Comparison of ENCODE assay signal across 8 cellular contexts in the genomic region with DNA sequence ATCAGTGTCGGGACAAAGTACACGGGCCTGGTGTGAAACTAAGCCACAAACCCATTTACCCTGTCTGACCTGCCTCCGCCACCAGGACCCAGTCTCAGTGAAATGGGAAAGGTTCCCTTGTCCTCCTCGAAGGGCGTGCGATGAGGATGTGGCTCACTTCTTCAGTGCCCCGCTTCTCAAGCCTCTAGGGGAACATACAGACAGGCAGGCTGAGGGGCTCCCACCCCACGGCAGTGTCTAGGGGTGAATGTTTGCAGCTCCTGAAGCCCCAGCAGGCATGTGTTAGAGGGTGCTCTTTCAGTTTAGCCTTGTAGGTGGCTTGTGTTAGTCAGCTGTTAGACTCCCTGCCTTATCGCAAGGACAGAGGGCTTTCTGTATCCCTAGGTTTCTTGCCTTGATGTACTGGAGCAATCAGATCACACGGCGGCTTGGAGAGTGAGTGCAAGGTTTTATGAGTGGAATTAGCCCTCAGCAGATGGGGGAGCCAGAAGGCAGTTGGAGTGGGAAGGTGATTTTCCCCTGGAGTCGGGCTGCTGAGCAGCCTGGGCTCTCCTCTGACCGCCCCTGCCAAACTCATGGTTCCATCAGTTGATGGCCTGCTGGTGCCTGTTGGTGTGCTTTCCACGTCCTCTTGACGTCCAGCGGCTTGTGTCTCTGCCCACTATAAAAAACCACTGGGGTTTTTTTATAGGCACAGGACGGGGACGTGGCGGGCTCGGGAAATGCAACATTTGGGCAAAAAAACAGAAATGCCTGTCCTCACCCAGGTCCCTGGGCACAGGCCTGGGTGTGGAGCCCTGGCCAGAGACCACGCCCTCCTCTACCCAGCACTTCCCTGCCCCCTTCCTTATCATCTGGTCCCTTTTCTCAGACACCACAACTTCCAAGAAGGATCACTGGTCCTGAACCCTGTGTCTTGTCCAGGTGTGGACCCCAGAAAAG. TPM values are rescaled to one million over a fixed set of nuclear protein-coding genes. Genes with fewer than 3 reads are reported as not detected.
DNase-seq lines count a peak whose midpoint lies in the region; ATAC-seq lines count a peak whose summit lies in the region.

No MANE protein-coding gene starts in this region.

- H3K27ac Mint-ChIP-seq in naive thymus-derived CD4-positive, alpha-beta T cell, result peak overlapping the region; percentile 83 to 98 (median 89)

- DNase-seq in NCI-H2171 treated with DMSO at 0.1 percent for 48 hours (lab: John Stamatoyannopoulos, UW), result peak; percentile 25
- DNase-seq in NCI-H2171 (lab: John Stamatoyannopoulos, UW), result no peak
- DNase-seq in SK-N-DZ (ENCODE audit: low spot score), result peak; percentile 37
- peak; percentile 32 for DNase-seq in dermis blood vessel endothelial cell
- DNase-seq in naive thymus-derived CD4-positive, alpha-beta T cell, result peak in 5 of 9 donors; percentile 12 to 24 (median 22)
- DNase-seq in anterior cingulate cortex (lab: John Stamatoyannopoulos, UW), result no peak
- DNase-seq in medulla oblongata (ENCODE audit: extremely low spot score), result no peak

- CTCF ChIA-PET in naive thymus-derived CD4-positive, alpha-beta T cell (lab: Charles Lee), result interaction anchor here (0.5 to 1.1 kb wide), 2 partner anchors 227 to 476 kb away, joined by 3 read pairs; no protein-coding TSS in a partner anchor

- H3K4me1 Mint-ChIP-seq in naive thymus-derived CD4-positive, alpha-beta T cell, result peaks cover 6 to 32% (median 20%) of the 10 kb centered on the region in 7 donors

- H3K4me1 ChIP-seq in naive thymus-derived CD4-positive, alpha-beta T cell (ENCODE audit: control insufficient read depth in 2 of 2, insufficient read depth in 2 of 2, low read length in 2 of 2), result peaks cover 0 to 5% of the 10 kb centered on the region in 2 donors

- POLR2A ChIA-PET in naive thymus-derived CD4-positive, alpha-beta T cell (lab: Charles Lee), result interaction anchor here (1.5 kb wide), 1 partner anchor 111 kb away, joined by 6 read pairs; no protein-coding TSS in a partner anchor

- peak; percentile 32 for ATAC-seq in HG03175 (IDR thresholded peaks at IDR 0.05; ENCODE audit: unreplicated experiment)
- peak; percentile 47 for ATAC-seq in naive thymus-derived CD4-positive, alpha-beta T cell

- H3K4me3 ChIP-seq in naive thymus-derived CD4-positive, alpha-beta T cell (ENCODE audit: low read length), result peak overlapping the region; percentile 81

- H3K27ac ChIP-seq in naive thymus-derived CD4-positive, alpha-beta T cell (ENCODE audit: low read depth, low read length), result peak overlapping the region; percentile 86

- H3K27me3 ChIP-seq in naive thymus-derived CD4-positive, alpha-beta T cell (ENCODE audit: control insufficient read depth in 2 of 2, insufficient read depth in 2 of 2, low read length in 2 of 2), result no peaks in the 10 kb centered on the region

- peaks cover 0 to 2% (median 0%) of the 10 kb centered on the region in 11 donors for H3K9me3 Mint-ChIP-seq in naive thymus-derived CD4-positive, alpha-beta T cell

- H3K9me3 ChIP-seq in naive thymus-derived CD4-positive, alpha-beta T cell (ENCODE audit: control insufficient read depth in 2 of 3, low read length in 3 of 3), result no peaks in the 10 kb centered on the region

- intact Hi-C loops in naive thymus-derived CD4-positive, alpha-beta T cell (cut with micrococcal nuclease), result loop anchor here (1.0 to 10.0 kb wide), 4 partner anchors 11 to 298 kb away; a partner anchor contains a TSS

- peaks cover 0 to 25% (median 0%) of the 10 kb centered on the region in 3 experiments for H3K36me3 ChIP-seq in naive thymus-derived CD4-positive, alpha-beta T cell (ENCODE audit: control insufficient read depth in 2 of 3, insufficient read depth in 3 of 3, low read length in 3 of 3)

- H3K27me3 Mint-ChIP-seq in naive thymus-derived CD4-positive, alpha-beta T cell, result no peaks in the 10 kb centered on the region

- H3K36me3 Mint-ChIP-seq in naive thymus-derived CD4-positive, alpha-beta T cell, result peaks cover 0 to 5% (median 0%) of the 10 kb centered on the region in 5 donors

- peak overlapping the region; percentile 84 to 98 (median 90) for H3K4me3 Mint-ChIP-seq in naive thymus-derived CD4-positive, alpha-beta T cell

RNA-seq across cellular contexts. Expression of a gene that starts 0.8 kb away (rescaled TPM):
- polyA plus RNA-seq in SK-N-DZ (2014; cell fraction: cytosol; rRNA removed), result 65.2 and 113 TPM in 2 replicates
- polyA plus RNA-seq in SK-N-DZ (2014; cell fraction: nucleus; rRNA removed), result 54.0 and 76.0 TPM in 2 replicates
- 8.0 and 14.2 TPM in 2 replicates for total RNA-seq in dermis blood vessel endothelial cell
- total RNA-seq in naive thymus-derived CD4-positive, alpha-beta T cell, result 10 to 100 TPM; 14.0 to 77.7 (median 22.6) TPM
- polyA plus RNA-seq in naive thymus-derived CD4-positive, alpha-beta T cell, result 10 to 100 TPM; 60.1 to 61.1 TPM

RNA-seq across cellular contexts. Expression of a gene that starts 0.8 kb away (rescaled TPM):
- 38.2 and 44.0 TPM in 2 replicates for polyA plus RNA-seq in SK-N-DZ (2014; cell fraction: cytosol; rRNA removed)
- polyA plus RNA-seq in SK-N-DZ (2014; cell fraction: nucleus; rRNA removed), result 19.4 and 19.9 TPM in 2 replicates
- 15.3 and 20.1 TPM in 2 replicates for total RNA-seq in dermis blood vessel endothelial cell
- 10 to 100 TPM in 3 of 5 experiments, 1 to 10 TPM in 2; 7.1 to 30.7 (median 20.0) TPM for total RNA-seq in naive thymus-derived CD4-positive, alpha-beta T cell
- 10 to 100 TPM; 37.8 to 58.3 TPM for polyA plus RNA-seq in naive thymus-derived CD4-positive, alpha-beta T cell

RNA-seq across cellular contexts. Expression of a gene that starts 10.1 kb away (rescaled TPM):
- 45.5 and 57.5 TPM in 2 replicates for polyA plus RNA-seq in SK-N-DZ (2014; cell fraction: cytosol; rRNA removed)
- 35.9 and 49.7 TPM in 2 replicates for polyA plus RNA-seq in SK-N-DZ (2014; cell fraction: nucleus; rRNA removed)
- total RNA-seq in dermis blood vessel endothelial cell, result 48.4 and 53.3 TPM in 2 replicates
- 100 to 1,000 TPM; 112 to 141 (median 125) TPM for total RNA-seq in naive thymus-derived CD4-positive, alpha-beta T cell
- 100 to 1,000 TPM; 269 to 314 TPM for polyA plus RNA-seq in naive thymus-derived CD4-positive, alpha-beta T cell

Comparison
In these comparisons a context has a peak if more than half of its experiments do, and no peak if none do; other contexts are left out.
1. DNase-seq: peak in NCI-H2171 treated with DMSO at 0.1 percent for 48 hours (single experiment), SK-N-DZ (single experiment), dermis blood vessel endothelial cell (single experiment) and naive thymus-derived CD4-positive, alpha-beta T cell (5 of 9); none in NCI-H2171 (single experiment), anterior cingulate cortex (0 of 58) and medulla oblongata (single experiment).